3 cellular contexts compared by ENCODE assay signal in the genomic region with DNA sequence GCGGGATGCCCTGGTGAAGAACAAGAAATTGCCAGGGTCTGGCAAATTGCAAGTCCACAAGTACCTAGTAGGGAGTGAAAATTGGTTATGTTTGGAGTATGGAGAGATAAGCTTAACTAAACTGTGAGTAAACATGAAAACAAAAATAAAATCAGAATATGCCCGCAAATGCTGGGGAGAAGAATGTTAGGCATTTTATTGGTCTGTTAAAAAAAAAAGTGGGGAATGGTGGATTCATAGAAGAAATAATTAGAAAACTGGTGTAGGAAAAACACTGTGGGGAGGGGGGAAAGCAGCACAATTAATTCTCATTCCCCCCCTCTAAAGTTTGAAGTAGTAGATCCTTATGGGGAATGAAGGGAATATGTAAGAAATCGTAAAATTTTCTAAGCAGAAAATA.
TF ChIP-seq lines count a peak whose summit lies in the region.

No MANE protein-coding gene starts in this region.

TF ChIP-seq in GM23338, 12 proteins besides CTCF, POLR2A, EP300 and RAD21 (continues in another document):
- TF ChIP-seq JUNB (IDR thresholded peaks at IDR 0.05; ENCODE audit: unreplicated experiment): no peak
- TF ChIP-seq POLR2AphosphoS5 (IDR thresholded peaks at IDR 0.05; ENCODE audit: low read depth): no peak
- TF ChIP-seq, protein P1, sequence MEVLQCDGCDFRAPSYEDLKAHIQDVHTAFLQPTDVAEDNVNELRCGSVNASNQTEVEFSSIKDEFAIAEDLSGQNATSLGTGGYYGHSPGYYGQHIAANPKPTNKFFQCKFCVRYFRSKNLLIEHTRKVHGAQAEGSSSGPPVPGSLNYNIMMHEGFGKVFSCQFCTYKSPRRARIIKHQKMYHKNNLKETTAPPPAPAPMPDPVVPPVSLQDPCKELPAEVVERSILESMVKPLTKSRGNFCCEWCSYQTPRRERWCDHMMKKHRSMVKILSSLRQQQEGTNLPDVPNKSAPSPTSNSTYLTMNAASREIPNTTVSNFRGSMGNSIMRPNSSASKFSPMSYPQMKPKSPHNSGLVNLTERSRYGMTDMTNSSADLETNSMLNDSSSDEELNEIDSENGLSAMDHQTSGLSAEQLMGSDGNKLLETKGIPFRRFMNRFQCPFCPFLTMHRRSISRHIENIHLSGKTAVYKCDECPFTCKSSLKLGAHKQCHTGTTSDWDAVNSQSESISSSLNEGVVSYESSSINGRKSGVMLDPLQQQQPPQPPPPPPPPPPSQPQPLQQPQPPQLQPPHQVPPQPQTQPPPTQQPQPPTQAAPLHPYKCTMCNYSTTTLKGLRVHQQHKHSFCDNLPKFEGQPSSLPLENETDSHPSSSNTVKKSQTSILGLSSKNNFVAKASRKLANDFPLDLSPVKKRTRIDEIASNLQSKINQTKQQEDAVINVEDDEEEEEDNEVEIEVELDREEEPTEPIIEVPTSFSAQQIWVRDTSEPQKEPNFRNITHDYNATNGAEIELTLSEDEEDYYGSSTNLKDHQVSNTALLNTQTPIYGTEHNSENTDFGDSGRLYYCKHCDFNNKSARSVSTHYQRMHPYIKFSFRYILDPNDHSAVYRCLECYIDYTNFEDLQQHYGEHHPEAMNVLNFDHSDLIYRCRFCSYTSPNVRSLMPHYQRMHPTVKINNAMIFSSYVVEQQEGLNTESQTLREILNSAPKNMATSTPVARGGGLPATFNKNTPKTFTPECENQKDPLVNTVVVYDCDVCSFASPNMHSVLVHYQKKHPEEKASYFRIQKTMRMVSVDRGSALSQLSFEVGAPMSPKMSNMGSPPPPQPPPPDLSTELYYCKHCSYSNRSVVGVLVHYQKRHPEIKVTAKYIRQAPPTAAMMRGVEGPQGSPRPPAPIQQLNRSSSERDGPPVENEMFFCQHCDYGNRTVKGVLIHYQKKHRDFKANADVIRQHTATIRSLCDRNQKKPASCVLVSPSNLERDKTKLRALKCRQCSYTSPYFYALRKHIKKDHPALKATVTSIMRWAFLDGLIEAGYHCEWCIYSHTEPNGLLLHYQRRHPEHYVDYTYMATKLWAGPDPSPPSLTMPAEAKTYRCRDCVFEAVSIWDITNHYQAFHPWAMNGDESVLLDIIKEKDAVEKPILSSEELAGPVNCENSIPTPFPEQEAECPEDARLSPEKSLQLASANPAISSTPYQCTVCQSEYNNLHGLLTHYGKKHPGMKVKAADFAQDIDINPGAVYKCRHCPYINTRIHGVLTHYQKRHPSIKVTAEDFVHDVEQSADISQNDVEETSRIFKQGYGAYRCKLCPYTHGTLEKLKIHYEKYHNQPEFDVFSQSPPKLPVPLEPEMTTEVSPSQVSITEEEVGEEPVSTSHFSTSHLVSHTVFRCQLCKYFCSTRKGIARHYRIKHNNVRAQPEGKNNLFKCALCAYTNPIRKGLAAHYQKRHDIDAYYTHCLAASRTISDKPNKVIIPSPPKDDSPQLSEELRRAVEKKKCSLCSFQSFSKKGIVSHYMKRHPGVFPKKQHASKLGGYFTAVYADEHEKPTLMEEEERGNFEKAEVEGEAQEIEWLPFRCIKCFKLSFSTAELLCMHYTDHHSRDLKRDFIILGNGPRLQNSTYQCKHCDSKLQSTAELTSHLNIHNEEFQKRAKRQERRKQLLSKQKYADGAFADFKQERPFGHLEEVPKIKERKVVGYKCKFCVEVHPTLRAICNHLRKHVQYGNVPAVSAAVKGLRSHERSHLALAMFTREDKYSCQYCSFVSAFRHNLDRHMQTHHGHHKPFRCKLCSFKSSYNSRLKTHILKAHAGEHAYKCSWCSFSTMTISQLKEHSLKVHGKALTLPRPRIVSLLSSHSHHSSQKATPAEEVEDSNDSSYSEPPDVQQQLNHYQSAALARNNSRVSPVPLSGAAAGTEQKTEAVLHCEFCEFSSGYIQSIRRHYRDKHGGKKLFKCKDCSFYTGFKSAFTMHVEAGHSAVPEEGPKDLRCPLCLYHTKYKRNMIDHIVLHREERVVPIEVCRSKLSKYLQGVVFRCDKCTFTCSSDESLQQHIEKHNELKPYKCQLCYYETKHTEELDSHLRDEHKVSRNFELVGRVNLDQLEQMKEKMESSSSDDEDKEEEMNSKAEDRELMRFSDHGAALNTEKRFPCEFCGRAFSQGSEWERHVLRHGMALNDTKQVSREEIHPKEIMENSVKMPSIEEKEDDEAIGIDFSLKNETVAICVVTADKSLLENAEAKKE (CRISPR knock-in tag; IDR thresholded peaks at IDR 0.05): no peak

TF ChIP-seq in HEK293, 187 proteins besides CTCF, POLR2A, EP300 and RAD21:
- no peak for TF ChIP-seq ZNF792 (tag by site-specific recombination; IDR thresholded peaks at IDR 0.05)
- TF ChIP-seq, protein P2, sequence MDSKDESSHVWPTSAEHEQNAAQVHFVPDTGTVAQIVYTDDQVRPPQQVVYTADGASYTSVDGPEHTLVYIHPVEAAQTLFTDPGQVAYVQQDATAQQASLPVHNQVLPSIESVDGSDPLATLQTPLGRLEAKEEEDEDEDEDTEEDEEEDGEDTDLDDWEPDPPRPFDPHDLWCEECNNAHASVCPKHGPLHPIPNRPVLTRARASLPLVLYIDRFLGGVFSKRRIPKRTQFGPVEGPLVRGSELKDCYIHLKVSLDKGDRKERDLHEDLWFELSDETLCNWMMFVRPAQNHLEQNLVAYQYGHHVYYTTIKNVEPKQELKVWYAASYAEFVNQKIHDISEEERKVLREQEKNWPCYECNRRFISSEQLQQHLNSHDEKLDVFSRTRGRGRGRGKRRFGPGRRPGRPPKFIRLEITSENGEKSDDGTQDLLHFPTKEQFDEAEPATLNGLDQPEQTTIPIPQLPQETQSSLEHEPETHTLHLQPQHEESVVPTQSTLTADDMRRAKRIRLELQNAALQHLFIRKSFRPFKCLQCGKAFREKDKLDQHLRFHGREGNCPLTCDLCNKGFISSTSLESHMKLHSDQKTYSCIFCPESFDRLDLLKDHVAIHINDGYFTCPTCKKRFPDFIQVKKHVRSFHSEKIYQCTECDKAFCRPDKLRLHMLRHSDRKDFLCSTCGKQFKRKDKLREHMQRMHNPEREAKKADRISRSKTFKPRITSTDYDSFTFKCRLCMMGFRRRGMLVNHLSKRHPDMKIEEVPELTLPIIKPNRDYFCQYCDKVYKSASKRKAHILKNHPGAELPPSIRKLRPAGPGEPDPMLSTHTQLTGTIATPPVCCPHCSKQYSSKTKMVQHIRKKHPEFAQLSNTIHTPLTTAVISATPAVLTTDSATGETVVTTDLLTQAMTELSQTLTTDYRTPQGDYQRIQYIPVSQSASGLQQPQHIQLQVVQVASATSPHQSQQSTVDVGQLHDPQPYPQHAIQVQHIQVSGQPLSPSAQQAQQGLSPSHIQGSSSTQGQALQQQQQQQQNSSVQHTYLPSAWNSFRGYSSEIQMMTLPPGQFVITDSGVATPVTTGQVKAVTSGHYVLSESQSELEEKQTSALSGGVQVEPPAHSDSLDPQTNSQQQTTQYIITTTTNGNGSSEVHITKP (tag by site-specific recombination; IDR thresholded peaks at IDR 0.05): peak; percentile 77
TF ChIP-seq in HEK293: peak in this region for 1.

TF ChIP-seq in K562, 482 proteins besides CTCF, POLR2A, EP300 and RAD21:
- TF ChIP-seq HDAC2 (IDR thresholded peaks at IDR 0.05): no peak
- TF ChIP-seq KDM1A (IDR thresholded peaks at IDR 0.05): no peak
- no peak for TF ChIP-seq TEAD4 (IDR thresholded peaks at IDR 0.05; ENCODE audit: low read length)
- TF ChIP-seq TEAD4 (CRISPR knock-in tag; IDR thresholded peaks at IDR 0.05; ENCODE audit: borderline replicate concordance): no peak
- TF ChIP-seq ZNF175 (CRISPR knock-in tag; IDR thresholded peaks at IDR 0.05; ENCODE audit: low read depth): no peak
- no peak for TF ChIP-seq HDAC1 (IDR thresholded peaks at IDR 0.05)
